Comparison of ENCODE assay signal across 13 cellular contexts in genomic region chr1:201411292-201411691, GRCh38. TPM values are rescaled to one million over a fixed set of nuclear protein-coding genes. Genes with fewer than 3 reads are reported as not detected.
"Had no signal": no experiment of that assay in that cellular context is flagged by ENCODE, and none has a peak within 500 bp of the region (broad histone marks: within the 10 kb centered on the region; RNA-seq: fewer than 3 reads in every experiment).

No MANE protein-coding gene starts in this region.

- ATAC-seq: HCT116, HepG2 had no signal

- H3K4me2 ChIP-seq: KMS-11 had no signal

- H3K27ac ChIP-seq: GM23248, HL-60, KMS-11 had no signal

- H3K9me3 ChIP-seq: HAP-1 had no signal

- DNase-seq: GM23248, GOT3, H7, HFFc6, KBM-7 had no signal

- H3K4me1 ChIP-seq: HAP-1 had no signal

- H2AFZ ChIP-seq: GM23248 had no signal

- H3K4me3 ChIP-seq: GM23248, HAP-1 had no signal

- H3K9ac ChIP-seq: GM23248, KMS-11 had no signal

- H3K36me3 ChIP-seq: HAP-1 had no signal

RNA-seq across cellular contexts. Expression of gene TNNI1, which starts 10.2 kb away (rescaled TPM):
- total RNA-seq: GM23248, H4, HepG2, HFFc6, HT1080 had no signal
- polyA plus RNA-seq: HepG2, IgD-negative memory B cell had no signal

RNA-seq across cellular contexts. Expression of gene LAD1, which starts 12.2 kb away (rescaled TPM):
- total RNA-seq: GM23248, H4, HFFc6, HT1080 had no signal
- polyA plus RNA-seq: GM23248, IgD-negative memory B cell had no signal

RNA-seq across cellular contexts. Expression of gene TNNT2, which starts 33.8 kb away (rescaled TPM):
- total RNA-seq: GM23248, H4, HFFc6, HT1080 had no signal
- polyA plus RNA-seq: GM23248, IgD-negative memory B cell had no signal
